In the genomic region with DNA sequence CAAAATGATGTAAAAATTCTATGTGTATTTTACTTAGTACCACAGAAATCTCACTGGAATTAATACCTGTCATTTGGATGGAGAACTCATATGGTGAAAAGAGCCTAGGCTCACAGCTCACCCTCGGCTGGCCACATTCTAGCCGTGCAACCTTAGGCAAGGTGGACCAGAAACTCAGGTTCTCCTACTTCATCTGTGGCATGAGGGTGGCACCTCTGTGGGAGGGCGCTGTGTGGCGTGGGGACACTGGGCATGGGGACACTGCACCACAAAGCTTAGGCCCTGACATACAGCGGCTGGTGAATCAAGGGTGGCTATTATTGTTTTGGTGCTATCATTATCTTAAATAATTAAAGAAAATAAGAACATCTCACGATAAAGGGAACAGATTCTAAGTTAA, we compare ENCODE assay signal across 1 cellular context.
TF ChIP-seq lines count a peak whose summit lies in the region.

No MANE protein-coding gene starts in this region.

TF ChIP-seq in H1, 55 proteins besides CTCF, POLR2A, EP300 and RAD21:
- TF ChIP-seq GABPA (IDR thresholded peaks at IDR 0.05; ENCODE audit: borderline replicate concordance, insufficient read depth, low read length): no peak
- TF ChIP-seq RNF2 (IDR thresholded peaks at IDR 0.05; ENCODE audit: borderline replicate concordance, low read depth, low read length, missing control alignments, poor library complexity, severe bottlenecking): no peak
- TF ChIP-seq SIX5 (IDR thresholded peaks at IDR 0.05; ENCODE audit: low read depth, low read length): no peak
- TF ChIP-seq GTF2F1 (IDR thresholded peaks at IDR 0.05; ENCODE audit: borderline replicate concordance, low read depth, low read length): no peak
- no peak for TF ChIP-seq NANOG (IDR thresholded peaks at IDR 0.05; ENCODE audit: insufficient read depth, low read depth, low read length, poor library complexity, severe bottlenecking)
- no peak for TF ChIP-seq ZNF274 (IDR thresholded peaks at IDR 0.05; ENCODE audit: borderline replicate concordance, extremely low read depth, low read length)
- TF ChIP-seq, protein P1, sequence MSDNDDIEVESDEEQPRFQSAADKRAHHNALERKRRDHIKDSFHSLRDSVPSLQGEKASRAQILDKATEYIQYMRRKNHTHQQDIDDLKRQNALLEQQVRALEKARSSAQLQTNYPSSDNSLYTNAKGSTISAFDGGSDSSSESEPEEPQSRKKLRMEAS (IDR thresholded peaks at IDR 0.05): no peak
- TF ChIP-seq FOSL1 (IDR thresholded peaks at IDR 0.05; ENCODE audit: insufficient read depth, low read depth, low read length): no peak
- no peak for TF ChIP-seq CHD2 (IDR thresholded peaks at IDR 0.05; ENCODE audit: low read length)
- TF ChIP-seq BRCA1 (IDR thresholded peaks at IDR 0.05; ENCODE audit: low read depth, low read length): no peak
- no peak for TF ChIP-seq CREB1 (IDR thresholded peaks at IDR 0.05)
- TF ChIP-seq SIN3A (conservative IDR thresholded peaks at IDR 0.05 in 1 of 2, IDR thresholded peaks at IDR 0.05 in 1 of 2; ENCODE audit: low read depth in 1 of 2, low read length in 2 of 2): no peak
- no peak for TF ChIP-seq RFX5 (IDR thresholded peaks at IDR 0.05; ENCODE audit: borderline replicate concordance, low read depth, low read length)
- no peak for TF ChIP-seq SP1 (IDR thresholded peaks at IDR 0.05; ENCODE audit: low read depth, low read length)
- no peak for TF ChIP-seq HDAC2 (IDR thresholded peaks at IDR 0.05; ENCODE audit: borderline replicate concordance in 1 of 2, low read depth in 2 of 2, low read length in 2 of 2)
- TF ChIP-seq EZH2 (IDR thresholded peaks at IDR 0.05; ENCODE audit: low read depth, low read length, severe bottlenecking): no peak
- no peak for TF ChIP-seq KDM4A (IDR thresholded peaks at IDR 0.05; ENCODE audit: low read depth, low read length, severe bottlenecking)
